ENCODE assay signal across 23 cellular contexts in the genomic region with DNA sequence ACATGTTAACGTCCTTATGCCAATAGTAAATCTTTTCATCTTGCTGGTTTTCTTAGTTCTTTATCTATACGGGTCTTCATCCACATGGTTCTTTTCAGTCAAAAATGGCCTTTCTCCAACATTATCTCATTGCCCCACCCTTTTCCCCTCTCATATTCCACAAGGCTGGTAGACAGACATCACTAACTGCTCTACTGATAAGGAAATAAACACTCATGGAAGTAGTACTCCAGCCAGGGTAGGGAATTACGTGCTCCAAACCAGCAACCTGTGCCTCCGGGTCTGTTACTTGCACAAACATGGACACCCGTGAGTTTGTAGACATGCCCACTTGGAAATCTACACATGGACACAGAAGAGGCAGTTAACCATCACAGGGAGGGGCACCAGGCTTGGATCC.
DNase-seq lines count a peak whose midpoint lies in the region; ATAC-seq, FAIRE-seq and TF ChIP-seq lines count a peak whose summit lies in the region.
"Had no signal": no experiment of that assay in that cellular context is flagged by ENCODE, and none has a peak within 500 bp of the region (broad histone marks: within the 10 kb centered on the region; RNA-seq: fewer than 3 reads in every experiment).

No MANE protein-coding gene starts in this region.

- H3K36me3 ChIP-seq in hepatocyte (replicated peaks; ENCODE audit: insufficient read depth, low read depth) (no peaks in the 10 kb centered on the region), gastrocnemius medialis (no peaks in the 10 kb centered on the region), aorta (ENCODE audit: control insufficient read depth in 1 of 2, insufficient read depth in 2 of 2, low read length in 1 of 2) (no peaks in the 10 kb centered on the region), kidney (ENCODE audit: control insufficient read depth in 1 of 2, insufficient read depth in 2 of 2, low read length in 2 of 2) (no peaks in the 10 kb centered on the region)

- H3K27me3 ChIP-seq in hepatocyte (no peaks in the 10 kb centered on the region), gastrocnemius medialis (no peaks in the 10 kb centered on the region), aorta (ENCODE audit: control insufficient read depth in 1 of 2, insufficient read depth in 2 of 2, low read length in 1 of 2) (no peaks in the 10 kb centered on the region)
- H3K27me3 ChIP-seq: BLaER1 treated with 17β-estradiol and CSF1 and Interleukin-3, amounts not matched to agents 10 nM and 100 nM had no signal

- H3K4me2 ChIP-seq in hepatocyte: peak overlapping the region; percentile 44
- H3K4me2 ChIP-seq: A549, PC-9 had no signal

- no peaks in the 10 kb centered on the region for H4K20me1 ChIP-seq in hepatocyte (ENCODE audit: insufficient read depth, poor library complexity, severe bottlenecking)
- H4K20me1 ChIP-seq: BLaER1 treated with 17β-estradiol and CSF1 and Interleukin-3, amounts not matched to agents 10 nM and 100 nM had no signal

- H3K27me3 Mint-ChIP-seq in osteocyte (ENCODE audit: unreplicated experiment): no peaks in the 10 kb centered on the region

- no peak overlapping the region for H3K4me3 Mint-ChIP-seq in osteocyte (ENCODE audit: unreplicated experiment)
- H3K4me3 Mint-ChIP-seq: activated T-cell treated with anti-CD3 and anti-CD28 coated beads, Interleukin-2, amount 50 U/mL, for 4 hours; mesothelial cell of epicardium had no signal

- H3K36me3 Mint-ChIP-seq in osteocyte (ENCODE audit: unreplicated experiment): no peaks in the 10 kb centered on the region
- H3K36me3 Mint-ChIP-seq: mesothelial cell of epicardium had no signal

- 61% methylated on average over 5 of the region's 5 CpGs for WGBS in hepatocyte (ENCODE audit: low lambda C conversion rate, missing lambda C conversion rate)
- WGBS in aorta, 2 donors: 9 to 13% methylated on average over 5 of the region's 5 CpGs

- H3K9me2 ChIP-seq in hepatocyte (replicated peaks; ENCODE audit: insufficient read depth): no peaks in the 10 kb centered on the region

- H3K4me1 ChIP-seq in hepatocyte (ENCODE audit: insufficient read depth): peaks cover 13% of the 10 kb centered on the region
- peaks cover 0 to 8% of the 10 kb centered on the region in 2 donors for H3K4me1 ChIP-seq in gastrocnemius medialis
- H3K4me1 ChIP-seq in aorta (ENCODE audit: control insufficient read depth in 1 of 2, insufficient read depth in 2 of 2, low read length in 2 of 2): peaks cover 10% of the 10 kb centered on the region in 2 donors
- H3K4me1 ChIP-seq in kidney (ENCODE audit: control insufficient read depth in 1 of 2, insufficient read depth in 1 of 2, low read depth in 1 of 2, low read length in 2 of 2): no peaks in the 10 kb centered on the region
- H3K4me1 ChIP-seq: A549 had no signal

- no peak for DNase-seq in Right ventricle myocardium superior
- no peak for DNase-seq in Right ventricle myocardium inferior (ENCODE audit: missing footprints)
- DNase-seq in hepatocyte (ENCODE audit: low spot score): no peak
- no peak for DNase-seq in gastrocnemius medialis
- no peak for DNase-seq in aorta
- DNase-seq in osteocyte (ENCODE audit: extremely low spot score, unreplicated experiment): no peak
- DNase-seq in kidney: no peak
- DNase-seq in NCI-H1105 treated with DMSO at 0.1 percent for 48 hours (lab: John Stamatoyannopoulos, UW): no peak
- DNase-seq: activated naive CD4-positive, alpha-beta T cell treated with anti-CD3 and anti-CD28 coated beads, Interleukin-2, amount 50 U/mL, for 16 hours; activated T-cell treated with anti-CD3 and anti-CD28 coated beads, Interleukin-2, amount 50 U/mL, for 4 hours; H7; NCI-H1436 treated with DMSO at 0.1 percent for 48 hours; PC-9; stimulated activated naive CD4-positive, alpha-beta T cell; T-helper 9 cell had no signal

- no peak for TF ChIP-seq POLR2A in gastrocnemius medialis (IDR thresholded peaks at IDR 0.05)

- ATAC-seq in Right ventricle myocardium superior (ENCODE audit: poor library complexity): peak; percentile 16
- no peak for ATAC-seq in Right ventricle myocardium inferior
- no peak for ATAC-seq in gastrocnemius medialis
- no peak for ATAC-seq in aorta (ENCODE audit: low FRiP score)
- ATAC-seq: A549; activated CD4-positive, CD25-positive, alpha-beta regulatory T cell treated with anti-CD3 and anti-CD28 coated beads, Interleukin-2, amount 50 U/mL, for 24 hours; activated T-cell treated with anti-CD3 and anti-CD28 coated beads, Interleukin-2, amount 50 U/mL, for 4 hours; HepG2 had no signal

- in situ Hi-C loops in gastrocnemius medialis (cut with MboI; ENCODE audit: low sequenced_read_pairs in 4 of 4): no loop called here

- TF ChIP-seq CTCF in hepatocyte (IDR thresholded peaks at IDR 0.05; ENCODE audit: poor library complexity): no peak
- no peak for TF ChIP-seq CTCF in gastrocnemius medialis (IDR thresholded peaks at IDR 0.05 in 4 of 5, conservative IDR thresholded peaks at IDR 0.05 in 1 of 5)
- TF ChIP-seq CTCF in osteocyte (IDR thresholded peaks at IDR 0.05): no peak
- no peak for TF ChIP-seq CTCF in kidney (IDR thresholded peaks at IDR 0.05; ENCODE audit: borderline replicate concordance, extremely low read depth, insufficient read depth)

- H3K79me2 ChIP-seq in hepatocyte: no peaks in the 10 kb centered on the region

- no peak overlapping the region for H3K9ac ChIP-seq in kidney (ENCODE audit: low read length in 2 of 2)
- H3K9ac ChIP-seq: BLaER1 treated with 17β-estradiol and CSF1 and Interleukin-3, amounts not matched to agents 10 nM and 100 nM had no signal

- H3K27ac ChIP-seq in hepatocyte: peak overlapping the region; percentile 79
- H3K27ac ChIP-seq in gastrocnemius medialis: peak overlapping the region; percentile 25 to 48 (median 30)
- peak overlapping the region; percentile 54 to 85 for H3K27ac ChIP-seq in aorta (ENCODE audit: low read depth in 1 of 2, low read length in 2 of 2)
- no peak overlapping the region for H3K27ac ChIP-seq in kidney (ENCODE audit: low read depth in 2 of 2, low read length in 2 of 2)
- H3K27ac ChIP-seq: A549, PC-9 had no signal

- H3K4me1 Mint-ChIP-seq in osteocyte (ENCODE audit: unreplicated experiment): no peaks in the 10 kb centered on the region
- H3K4me1 Mint-ChIP-seq: mesothelial cell of epicardium had no signal

- no peak overlapping the region for H2AFZ ChIP-seq in hepatocyte
- H2AFZ ChIP-seq: PC-9 had no signal

- intact Hi-C loops in Right ventricle myocardium superior (cut with DNase I): no loop called here
- intact Hi-C loops in Right ventricle myocardium inferior (cut with DNase I): no loop called here
- intact Hi-C loops in gastrocnemius medialis (cut with DNase I; ENCODE audit: low total_unique reads): no loop called here
- intact Hi-C loops in aorta (cut with DNase I): no loop called here
- intact Hi-C loops in kidney (cut with DNase I): no loop called here

- no peaks in the 10 kb centered on the region for H3K9me3 Mint-ChIP-seq in osteocyte (ENCODE audit: unreplicated experiment)
- H3K9me3 Mint-ChIP-seq: activated T-cell treated with anti-CD3 and anti-CD28 coated beads, Interleukin-2, amount 50 U/mL, for 4 hours; mesothelial cell of epicardium had no signal

- no peaks in the 10 kb centered on the region for H3K9me3 ChIP-seq in hepatocyte (ENCODE audit: low read depth)
- no peaks in the 10 kb centered on the region for H3K9me3 ChIP-seq in gastrocnemius medialis
- no peaks in the 10 kb centered on the region for H3K9me3 ChIP-seq in aorta (ENCODE audit: control insufficient read depth, low read length)
- H3K9me3 ChIP-seq in kidney (ENCODE audit: control insufficient read depth in 1 of 2, low read length in 2 of 2): no peaks in the 10 kb centered on the region
- H3K9me3 ChIP-seq: A549; BLaER1 treated with 17β-estradiol and CSF1 and Interleukin-3, amounts not matched to agents 10 nM and 100 nM had no signal

- no peak overlapping the region for H3K4me3 ChIP-seq in hepatocyte
- no peak overlapping the region for H3K4me3 ChIP-seq in gastrocnemius medialis
- no peak overlapping the region for H3K4me3 ChIP-seq in aorta (ENCODE audit: low read length in 2 of 2)
- H3K4me3 ChIP-seq in kidney (ENCODE audit: low read length in 2 of 2): no peak overlapping the region
- H3K4me3 ChIP-seq: A549; BLaER1 treated with 17β-estradiol and CSF1 and Interleukin-3, amounts not matched to agents 10 nM and 100 nM; PC-9 had no signal

- H3K27ac Mint-ChIP-seq in osteocyte (ENCODE audit: unreplicated experiment): no peak overlapping the region
- H3K27ac Mint-ChIP-seq: mesothelial cell of epicardium had no signal

- no peak for FAIRE-seq in kidney (lab: Jason Lieb, UNC)
- FAIRE-seq: A549, colon, G401.6, HepG2, urothelium cell line had no signal

Comparison
In these comparisons a context has a peak if more than half of its experiments do, and no peak if none do; other contexts are left out.
1. H3K27ac ChIP-seq: peak in hepatocyte (single experiment), gastrocnemius medialis (4 of 4) and aorta (2 of 2); none in kidney (0 of 2).